8 cellular contexts compared by ENCODE assay signal in the genomic region with DNA sequence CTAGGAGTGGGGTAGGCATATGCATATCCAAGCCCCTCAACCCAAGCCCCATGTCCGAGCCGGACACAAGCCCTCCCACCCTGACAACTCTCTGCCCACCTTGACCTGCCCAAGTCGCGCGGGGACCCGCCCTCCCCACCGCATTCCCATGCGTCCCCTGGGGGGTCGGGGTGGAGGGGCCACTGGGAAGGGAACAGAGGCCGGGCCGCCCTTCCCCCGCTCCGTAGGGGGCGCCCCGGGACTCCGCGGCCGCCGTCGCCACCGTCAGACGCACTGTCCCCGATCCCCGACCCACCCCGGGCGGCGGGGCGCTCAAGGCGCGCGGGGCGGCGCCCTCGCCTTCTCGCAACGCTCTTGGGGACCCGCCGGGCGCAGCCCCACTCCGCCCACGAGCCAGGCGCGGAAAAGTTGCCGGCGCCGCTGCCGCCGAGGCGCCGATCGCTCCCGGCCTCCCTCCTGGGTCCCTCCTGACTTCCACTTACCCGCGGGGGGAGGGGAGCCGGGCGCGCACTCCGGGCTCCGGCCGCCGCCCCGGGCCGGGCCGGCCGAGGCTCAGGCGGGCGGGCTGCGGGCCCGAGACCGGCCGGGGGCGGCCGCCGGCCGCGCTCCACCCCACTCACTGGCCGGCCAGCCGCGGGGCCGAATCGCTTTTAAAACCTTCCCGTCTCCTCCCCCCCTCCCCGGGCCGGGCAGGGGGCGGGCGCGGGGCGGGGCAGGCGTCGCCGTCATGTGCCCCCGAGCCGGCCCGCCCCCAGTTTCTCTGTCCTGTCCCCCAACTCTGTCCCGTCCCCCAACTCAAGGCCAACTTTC. TPM values are rescaled to one million over a fixed set of nuclear protein-coding genes. Genes with fewer than 3 reads are reported as not detected.
DNase-seq lines count a peak whose midpoint lies in the region; ATAC-seq and TF ChIP-seq lines count a peak whose summit lies in the region.

No MANE protein-coding gene starts in this region.

- no peaks in the 10 kb centered on the region for H3K27me3 Mint-ChIP-seq in activated naive CD4-positive, alpha-beta T cell treated with anti-CD3 and anti-CD28 coated beads, Interleukin-2, amount 50 U/mL, for 24 hours

- peaks cover 53% of the 10 kb centered on the region for H3K4me1 Mint-ChIP-seq in activated naive CD4-positive, alpha-beta T cell treated with anti-CD3 and anti-CD28 coated beads, Interleukin-2, amount 50 U/mL, for 24 hours

- H3K27ac Mint-ChIP-seq in activated naive CD4-positive, alpha-beta T cell treated with anti-CD3 and anti-CD28 coated beads, Interleukin-2, amount 50 U/mL, for 24 hours: peak overlapping the region; percentile 82

- H3K4me3 Mint-ChIP-seq in activated naive CD4-positive, alpha-beta T cell treated with anti-CD3 and anti-CD28 coated beads, Interleukin-2, amount 50 U/mL, for 24 hours: peak overlapping the region; percentile 94

- H3K36me3 Mint-ChIP-seq in activated naive CD4-positive, alpha-beta T cell treated with anti-CD3 and anti-CD28 coated beads, Interleukin-2, amount 50 U/mL, for 24 hours: no peaks in the 10 kb centered on the region

- ATAC-seq in GM19397 (IDR thresholded peaks at IDR 0.05; ENCODE audit: unreplicated experiment): peak; percentile 16
- ATAC-seq in HG02840 (IDR thresholded peaks at IDR 0.05; ENCODE audit: low FRiP score, unreplicated experiment): no peak

- TF ChIP-seq CTCF in AG10803 (conservative IDR thresholded peaks at IDR 0.05; ENCODE audit: low read length): no peak

- no peaks in the 10 kb centered on the region for H3K9me3 Mint-ChIP-seq in activated naive CD4-positive, alpha-beta T cell treated with anti-CD3 and anti-CD28 coated beads, Interleukin-2, amount 50 U/mL, for 24 hours

- peak overlapping the region; percentile 99 for H3K4me3 ChIP-seq in AG10803 (ENCODE audit: low read length)

- peak; percentile 79 for DNase-seq in AG10803 (ENCODE audit: low read depth)
- DNase-seq in RPMI7951 (ENCODE audit: low read depth): peak; percentile 83
- peak; percentile 89 for DNase-seq in glomerular visceral epithelial cell (ENCODE audit: extremely low spot score)
- peak in 36 of 56 donors; percentile 5 to 79 (median 34) for DNase-seq in nucleus accumbens (lab: John Stamatoyannopoulos, UW)
- no peak for DNase-seq in NCI-H2107 treated with DMSO at 0.1 percent for 48 hours (lab: John Stamatoyannopoulos, UW; ENCODE audit: unreplicated experiment)

RNA-seq across cellular contexts. Expression of a gene that starts 34.4 kb away (rescaled TPM):
- 1.3 TPM in 1 of 2 replicates, not detected in the other for total RNA-seq in RPMI7951 (2014; rRNA removed; shearing (Covaris generic))

RNA-seq across cellular contexts. Expression of a gene that starts 47.3 kb away (rescaled TPM):
- total RNA-seq in RPMI7951 (2014; rRNA removed; shearing (Covaris generic)): 2.8 TPM in 2 replicates
